Comparison of ENCODE assay signal across 14 cellular contexts in the genomic region with DNA sequence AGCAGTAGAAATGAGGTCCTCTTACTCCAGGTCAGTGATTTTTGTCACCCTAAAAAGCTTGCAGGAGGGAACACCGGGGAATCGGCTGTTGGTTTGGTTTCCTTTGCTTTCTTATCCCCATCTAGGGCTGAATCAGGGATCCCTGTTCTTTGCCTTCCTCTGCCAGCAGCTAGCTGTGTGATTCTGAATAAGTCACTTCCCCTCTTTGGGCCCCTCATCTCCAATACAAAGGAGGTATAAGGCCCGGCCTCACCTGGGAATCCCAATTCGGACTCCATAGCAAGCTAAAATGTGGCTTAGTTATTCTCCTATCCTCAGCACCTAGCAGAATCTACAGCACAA. TPM values are rescaled to one million over a fixed set of nuclear protein-coding genes. Genes with fewer than 3 reads are reported as not detected.
DNase-seq lines count a peak whose midpoint lies in the region; TF ChIP-seq lines count a peak whose summit lies in the region.
"Had no signal": no experiment of that assay in that cellular context is flagged by ENCODE, and none has a peak within 500 bp of the region (broad histone marks: within the 10 kb centered on the region; RNA-seq: fewer than 3 reads in every experiment).

No MANE protein-coding gene starts in this region.

- peaks cover 0 to 4% of the 10 kb centered on the region in 2 donors for H3K36me3 Mint-ChIP-seq in CD14-positive monocyte
- no peaks in the 10 kb centered on the region for H3K36me3 Mint-ChIP-seq in brain
- no peaks in the 10 kb centered on the region for H3K36me3 Mint-ChIP-seq in neural progenitor cell

- peaks cover 22% of the 10 kb centered on the region for H3F3A ChIP-seq in neural progenitor cell (ENCODE audit: low read depth)

- H3K4me1 ChIP-seq in HUES48 (ENCODE audit: control insufficient read depth, insufficient read depth, low read length) (peaks cover 32% of the 10 kb centered on the region), neural progenitor cell (peaks cover 42% of the 10 kb centered on the region), Karpas-422 (ENCODE audit: low read length) (peaks cover 22% of the 10 kb centered on the region)

- H3K4me2 ChIP-seq in neural progenitor cell: peak overlapping the region; percentile 36
- no peak overlapping the region for H3K4me2 ChIP-seq in Karpas-422 (ENCODE audit: low read depth, low read length, poor library complexity, severe bottlenecking)

- intact Hi-C loops in CD14-positive monocyte (cut with micrococcal nuclease): no loop called here

- TF ChIP-seq CTCF in CD14-positive monocyte (IDR thresholded peaks at IDR 0.05) (no peak), brain (conservative IDR thresholded peaks at IDR 0.05) (no peak), neural progenitor cell (IDR thresholded peaks at IDR 0.05) (no peak)

- no peak for DNase-seq in CD14-positive monocyte (ENCODE audit: low spot score)
- DNase-seq in neural progenitor cell (ENCODE audit: low spot score): no peak
- no peak for DNase-seq in A172 (ENCODE audit: low spot score)
- DNase-seq in Karpas-422: no peak
- DNase-seq in NCI-H1694 treated with DMSO at 0.1 percent for 48 hours (lab: John Stamatoyannopoulos, UW): no peak
- no peak for DNase-seq in inferior parietal cortex (ENCODE audit: extremely low spot score)
- DNase-seq: GM23248, NCI-H1048, OCI-M1 had no signal

- H3K9ac ChIP-seq in HUES48 (ENCODE audit: low read depth, low read length) (no peak overlapping the region), neural progenitor cell (no peak overlapping the region), Karpas-422 (ENCODE audit: low read length) (no peak overlapping the region)
- H3K9ac ChIP-seq: GM23248 had no signal

- H3K9me3 ChIP-seq in HUES48 (ENCODE audit: control insufficient read depth, insufficient read depth, low read length) (no peaks in the 10 kb centered on the region), neural progenitor cell (ENCODE audit: low read depth) (no peaks in the 10 kb centered on the region), Karpas-422 (ENCODE audit: low read length) (no peaks in the 10 kb centered on the region)

- H3K27me3 ChIP-seq in HUES48 (ENCODE audit: control insufficient read depth, insufficient read depth, low read length) (peaks cover 4% of the 10 kb centered on the region; the same call in 1 of the 2 replicates), neural progenitor cell (no peaks in the 10 kb centered on the region), Karpas-422 (ENCODE audit: low read length) (no peaks in the 10 kb centered on the region)

- H3K9me2 ChIP-seq in Karpas-422 (replicated peaks; ENCODE audit: insufficient read depth, low read length): no peaks in the 10 kb centered on the region

- peaks cover 66% of the 10 kb centered on the region for H3K4me1 Mint-ChIP-seq in CD14-positive monocyte
- H3K4me1 Mint-ChIP-seq in brain: peaks cover 59% of the 10 kb centered on the region
- H3K4me1 Mint-ChIP-seq in neural progenitor cell: peaks cover 60% of the 10 kb centered on the region

- H3K9me3 Mint-ChIP-seq in CD14-positive monocyte (no peaks in the 10 kb centered on the region), brain (peaks cover 0 to 3% (median 0%) of the 10 kb centered on the region in 5 experiments), neural progenitor cell (no peaks in the 10 kb centered on the region)

- H3K4me3 Mint-ChIP-seq in CD14-positive monocyte: peak overlapping the region; percentile 59 to 90
- peak overlapping the region in 1 of 5 experiments; percentile 77 for H3K4me3 Mint-ChIP-seq in brain
- H3K4me3 Mint-ChIP-seq in neural progenitor cell: peak overlapping the region; percentile 62

- H4K20me1 ChIP-seq in neural progenitor cell (ENCODE audit: low read depth) (no peaks in the 10 kb centered on the region), Karpas-422 (ENCODE audit: insufficient read depth, low read depth, low read length) (no peaks in the 10 kb centered on the region)

- H2AFZ ChIP-seq in neural progenitor cell (replicated peaks) (peak overlapping the region; percentile 68), Karpas-422 (ENCODE audit: low read length) (no peak overlapping the region)
- H2AFZ ChIP-seq: GM23248 had no signal

- peaks cover 2 to 3% (median 2%) of the 10 kb centered on the region in 3 donors for H3K27me3 Mint-ChIP-seq in CD14-positive monocyte (ENCODE audit: low read depth in 3 of 3)
- peaks cover 4% of the 10 kb centered on the region for H3K27me3 Mint-ChIP-seq in brain
- H3K27me3 Mint-ChIP-seq in neural progenitor cell (ENCODE audit: insufficient read depth, low read depth): peaks cover 5% of the 10 kb centered on the region

- H3K79me2 ChIP-seq in neural progenitor cell (ENCODE audit: low read depth) (no peaks in the 10 kb centered on the region), Karpas-422 (ENCODE audit: low read length) (no peaks in the 10 kb centered on the region)

- no peaks in the 10 kb centered on the region for H3K36me3 ChIP-seq in HUES48 (ENCODE audit: control insufficient read depth, insufficient read depth, low read length)
- H3K36me3 ChIP-seq in neural progenitor cell: no peaks in the 10 kb centered on the region
- no peaks in the 10 kb centered on the region for H3K36me3 ChIP-seq in Karpas-422 (ENCODE audit: insufficient read depth, low read length)

- peak overlapping the region; percentile 93 to 99 (median 96) for H3K27ac Mint-ChIP-seq in CD14-positive monocyte
- H3K27ac Mint-ChIP-seq in brain: peak overlapping the region in 3 of 5 experiments; percentile 53 to 99 (median 93)
- H3K27ac Mint-ChIP-seq in neural progenitor cell: peak overlapping the region; percentile 98

- peak overlapping the region; percentile 33 for H3K27ac ChIP-seq in HUES48 (ENCODE audit: low read depth, low read length)
- H3K27ac ChIP-seq in neural progenitor cell: no peak overlapping the region
- H3K27ac ChIP-seq in Karpas-422 (ENCODE audit: low read length): no peak overlapping the region
- H3K27ac ChIP-seq: GM23248 had no signal

- no peak overlapping the region for H3K4me3 ChIP-seq in HUES48 (ENCODE audit: low read depth, low read length)
- no peak overlapping the region for H3K4me3 ChIP-seq in neural progenitor cell
- no peak overlapping the region for H3K4me3 ChIP-seq in Karpas-422 (ENCODE audit: low read length)
- H3K4me3 ChIP-seq: GM23248 had no signal

RNA-seq across cellular contexts. Expression of a gene that starts 18.5 kb away (rescaled TPM):
- polyA plus RNA-seq in CD14-positive monocyte: not detected
- polyA plus RNA-seq in brain (ENCODE audit: insufficient read depth, low read depth, low replicate concordance): 0.68 TPM
- total RNA-seq in neural progenitor cell (ENCODE audit: low replicate concordance): 1.0 and 1.9 TPM in 2 replicates
- 0.24 and 0.55 TPM in 2 replicates for total RNA-seq in A172 (2014; rRNA removed; shearing (Covaris generic))
- total RNA-seq in Karpas-422 (2014; rRNA removed; shearing (Covaris generic); ENCODE audit: low replicate concordance): 0.60 and 1.6 TPM in 2 replicates
- total RNA-seq: esophagus mucosa, GM23248 had no signal

RNA-seq across cellular contexts. Expression of a gene that starts 29.6 kb away (rescaled TPM):
- polyA plus RNA-seq in CD14-positive monocyte (10 to 100 TPM; 56.9 to 58.5 TPM), brain (ENCODE audit: insufficient read depth, low read depth, low replicate concordance) (20.2 TPM)
- total RNA-seq in neural progenitor cell (ENCODE audit: low replicate concordance): 19.8 and 20.9 TPM in 2 replicates
- total RNA-seq in A172 (2014; rRNA removed; shearing (Covaris generic)): 8.3 TPM in 2 replicates
- total RNA-seq in Karpas-422 (2014; rRNA removed; shearing (Covaris generic); ENCODE audit: low replicate concordance): 22.9 and 28.3 TPM in 2 replicates

RNA-seq across cellular contexts. Expression of a gene that starts 58.1 kb away (rescaled TPM):
- polyA plus RNA-seq in CD14-positive monocyte: not detected
- 2.3 TPM for polyA plus RNA-seq in brain (ENCODE audit: insufficient read depth, low read depth, low replicate concordance)
- 1.4 TPM in 1 of 2 replicates, not detected in the other for total RNA-seq in neural progenitor cell (ENCODE audit: low replicate concordance)
- total RNA-seq in A172 (2014; rRNA removed; shearing (Covaris generic)): 4.7 TPM in 1 of 2 replicates, not detected in the other
- total RNA-seq in Karpas-422 (2014; rRNA removed; shearing (Covaris generic); ENCODE audit: low replicate concordance): not detected in 2 replicates
- total RNA-seq: astrocyte, esophagus mucosa, GM23248, lung microvascular endothelial cell had no signal
- polyA plus RNA-seq: GM23248 had no signal
